Comparison of ENCODE assay signal across 24 cellular contexts in genomic region chr1:104665300-104665699, GRCh38.
DNase-seq lines count a peak whose midpoint lies in the region; ATAC-seq and TF ChIP-seq lines count a peak whose summit lies in the region.
"Had no signal": no experiment of that assay in that cellular context is flagged by ENCODE, and none has a peak within 500 bp of the region (broad histone marks: within the 10 kb centered on the region; RNA-seq: fewer than 3 reads in every experiment).

No MANE protein-coding gene starts in this region.

- DNase-seq in DMS53 treated with DMSO at 0.1 percent for 48 hours (lab: John Stamatoyannopoulos, UW; ENCODE audit: unreplicated experiment) (peak; percentile 26), PC-3 (peak; percentile 29), smooth muscle cell (lab: John Stamatoyannopoulos, UW; ENCODE audit: unreplicated experiment) (no peak), Kasumi-1 (lab: John Stamatoyannopoulos, UW) (no peak), type B pancreatic cell (ENCODE audit: extremely low spot score, unreplicated experiment) (no peak), NCI-H226 (no peak)
- DNase-seq: 8988T; ACHN; AML-193; BE2C; Calu3; CD4-positive, alpha-beta T cell; COR-L47; DMS79; EL; GDM1; HFFc6 had no signal

- H3K36me3 ChIP-seq in KMS-11 (ENCODE audit: insufficient read depth) = no peaks in the 10 kb centered on the region
- H3K36me3 ChIP-seq in PC-3 (ENCODE audit: low read depth, low read length) = no peaks in the 10 kb centered on the region
- no peaks in the 10 kb centered on the region for H3K36me3 ChIP-seq in smooth muscle cell (ENCODE audit: low read depth)
- H3K36me3 ChIP-seq: BE2C; BLaER1 treated with 17β-estradiol and CSF1 and Interleukin-3, amounts not matched to agents 10 nM and 100 nM; HAP-1 had no signal

- H3K79me2 ChIP-seq in KMS-11 (ENCODE audit: insufficient read depth, low read depth) (no peaks in the 10 kb centered on the region), PC-3 (ENCODE audit: low read length) (no peaks in the 10 kb centered on the region), smooth muscle cell (ENCODE audit: low read depth) (no peaks in the 10 kb centered on the region)

- TF ChIP-seq CTCF in KMS-11 (conservative IDR thresholded peaks at IDR 0.05; ENCODE audit: low read depth, low read length) (no peak), PC-3 (conservative IDR thresholded peaks at IDR 0.05; ENCODE audit: low read depth, low read length) (no peak), smooth muscle cell (IDR thresholded peaks at IDR 0.05; ENCODE audit: borderline replicate concordance, insufficient read depth, poor library complexity, severe bottlenecking) (no peak), type B pancreatic cell (conservative IDR thresholded peaks at IDR 0.05) (no peak)

- H3K9me2 ChIP-seq in PC-3 (replicated peaks; ENCODE audit: low read length) = no peaks in the 10 kb centered on the region

- H3K4me1 ChIP-seq in KMS-11 (ENCODE audit: low read depth, poor library complexity, severe bottlenecking) = peaks cover 5% of the 10 kb centered on the region
- peaks cover 17% of the 10 kb centered on the region for H3K4me1 ChIP-seq in PC-3 (ENCODE audit: insufficient read depth, low read length)
- no peaks in the 10 kb centered on the region for H3K4me1 ChIP-seq in smooth muscle cell (ENCODE audit: low read depth)
- H3K4me1 ChIP-seq: A549; BE2C; BLaER1 treated with 17β-estradiol and CSF1 and Interleukin-3, amounts not matched to agents 10 nM and 100 nM; HAP-1 had no signal

- H3K4me1 Mint-ChIP-seq in type B pancreatic cell (ENCODE audit: unreplicated experiment) = no peaks in the 10 kb centered on the region
- H3K4me1 Mint-ChIP-seq: CD14-positive monocyte had no signal

- peak overlapping the region; percentile 18; the same call in 1 of the 2 replicates for H2AFZ ChIP-seq in KMS-11 (ENCODE audit: low read depth)
- no peak overlapping the region for H2AFZ ChIP-seq in PC-3 (ENCODE audit: low read length)
- H2AFZ ChIP-seq in smooth muscle cell (ENCODE audit: low read depth) = peak overlapping the region; percentile 11

- intact Hi-C loops in PC-3 (cut with micrococcal nuclease) = loop anchor here (1.0 kb wide), 1 partner anchor 11 kb away; no protein-coding TSS in a partner anchor

- BruUV-seq in PC-3 (replicated peaks; lab: Mats Ljungman, UMichigan) = no TSS peak

- H3K9me3 ChIP-seq in PC-3 (ENCODE audit: low read length) (no peaks in the 10 kb centered on the region), smooth muscle cell (replicated peaks; ENCODE audit: low read depth) (no peaks in the 10 kb centered on the region)
- H3K9me3 ChIP-seq: A549; BE2C; BLaER1 treated with 17β-estradiol and CSF1 and Interleukin-3, amounts not matched to agents 10 nM and 100 nM; HAP-1 had no signal

- H3K27ac Mint-ChIP-seq in type B pancreatic cell = no peak overlapping the region
- H3K27ac Mint-ChIP-seq: CD14-positive monocyte; CD4-positive, alpha-beta T cell; GM23338; HFFc6 had no signal

- H4K20me1 ChIP-seq in KMS-11 (ENCODE audit: insufficient read depth) (no peaks in the 10 kb centered on the region), PC-3 (ENCODE audit: low read length) (no peaks in the 10 kb centered on the region), smooth muscle cell (ENCODE audit: low read depth) (no peaks in the 10 kb centered on the region)
- H4K20me1 ChIP-seq: BLaER1 treated with 17β-estradiol and CSF1 and Interleukin-3, amounts not matched to agents 10 nM and 100 nM had no signal

- ATAC-seq in PC-3 = peak; percentile 64
- ATAC-seq: A549, GM12878, GM23338 had no signal

- no peaks in the 10 kb centered on the region for H3K27me3 ChIP-seq in KMS-11 (ENCODE audit: insufficient read depth, low read depth)
- no peaks in the 10 kb centered on the region for H3K27me3 ChIP-seq in PC-3 (ENCODE audit: low read length)
- no peaks in the 10 kb centered on the region for H3K27me3 ChIP-seq in smooth muscle cell (ENCODE audit: low read depth)
- H3K27me3 ChIP-seq: BE2C; BLaER1 treated with 17β-estradiol and CSF1 and Interleukin-3, amounts not matched to agents 10 nM and 100 nM had no signal

- H3K27me3 Mint-ChIP-seq in type B pancreatic cell = no peaks in the 10 kb centered on the region
- H3K27me3 Mint-ChIP-seq: CD4-positive, alpha-beta T cell had no signal

- CTCF ChIA-PET in PC-3 (lab: Charles Lee) = no interaction called here

- no peak overlapping the region for H3K4me3 ChIP-seq in KMS-11 (IDR thresholded peaks at IDR 0.05; ENCODE audit: insufficient read depth, low read depth, low read length)
- no peak overlapping the region for H3K4me3 ChIP-seq in PC-3 (ENCODE audit: low read length)
- no peak overlapping the region for H3K4me3 ChIP-seq in smooth muscle cell
- H3K4me3 ChIP-seq: A549; BLaER1 treated with 17β-estradiol and CSF1 and Interleukin-3, amounts not matched to agents 10 nM and 100 nM; GM12878; GM23338; HAP-1 had no signal

- POLR2A ChIA-PET in PC-3 (lab: Charles Lee; ENCODE audit: unreplicated experiment) = no interaction called here

- H3K27ac ChIP-seq in KMS-11 = peak overlapping the region; percentile 88
- no peak overlapping the region for H3K27ac ChIP-seq in PC-3 (ENCODE audit: low read length)
- peak overlapping the region; percentile 6 for H3K27ac ChIP-seq in smooth muscle cell (ENCODE audit: low read depth)
- H3K27ac ChIP-seq: A549; BLaER1 treated with 17β-estradiol and CSF1 and Interleukin-3, amounts not matched to agents 10 nM and 100 nM had no signal

- peak overlapping the region; percentile 75; the same call in 1 of the 2 replicates for H3K9ac ChIP-seq in KMS-11
- H3K9ac ChIP-seq in PC-3 (ENCODE audit: low read length) = no peak overlapping the region
- H3K9ac ChIP-seq in smooth muscle cell (ENCODE audit: low read depth) = no peak overlapping the region
- H3K9ac ChIP-seq: BLaER1 treated with 17β-estradiol and CSF1 and Interleukin-3, amounts not matched to agents 10 nM and 100 nM had no signal

- no peak overlapping the region for H3K4me3 Mint-ChIP-seq in type B pancreatic cell
- H3K4me3 Mint-ChIP-seq: CD14-positive monocyte; CD4-positive, alpha-beta T cell; HFFc6 had no signal

- H3F3A ChIP-seq in PC-3 (ENCODE audit: low read length, unreplicated experiment) (no peaks in the 10 kb centered on the region), smooth muscle cell (ENCODE audit: low read depth) (no peaks in the 10 kb centered on the region)

- H3K36me3 Mint-ChIP-seq in type B pancreatic cell = no peaks in the 10 kb centered on the region
- H3K36me3 Mint-ChIP-seq: CD14-positive monocyte had no signal

- no peaks in the 10 kb centered on the region for H3K9me3 Mint-ChIP-seq in type B pancreatic cell

- H3K4me2 ChIP-seq in KMS-11 = peak overlapping the region; percentile 16
- no peak overlapping the region for H3K4me2 ChIP-seq in PC-3 (ENCODE audit: low read length)
- H3K4me2 ChIP-seq in smooth muscle cell = peak overlapping the region; percentile 1
- H3K4me2 ChIP-seq: A549; BLaER1 treated with 17β-estradiol and CSF1 and Interleukin-3, amounts not matched to agents 10 nM and 100 nM; GM23338 had no signal

Comparison
In these comparisons a context has a peak if more than half of its experiments do, and no peak if none do; other contexts are left out.
1. DNase-seq: peak in DMS53 treated with DMSO at 0.1 percent for 48 hours (single experiment) and PC-3 (single experiment); none in smooth muscle cell (single experiment), Kasumi-1 (0 of 2), type B pancreatic cell (single experiment) and NCI-H226 (single experiment).